1 cellular context compared by ENCODE assay signal in the genomic region with DNA sequence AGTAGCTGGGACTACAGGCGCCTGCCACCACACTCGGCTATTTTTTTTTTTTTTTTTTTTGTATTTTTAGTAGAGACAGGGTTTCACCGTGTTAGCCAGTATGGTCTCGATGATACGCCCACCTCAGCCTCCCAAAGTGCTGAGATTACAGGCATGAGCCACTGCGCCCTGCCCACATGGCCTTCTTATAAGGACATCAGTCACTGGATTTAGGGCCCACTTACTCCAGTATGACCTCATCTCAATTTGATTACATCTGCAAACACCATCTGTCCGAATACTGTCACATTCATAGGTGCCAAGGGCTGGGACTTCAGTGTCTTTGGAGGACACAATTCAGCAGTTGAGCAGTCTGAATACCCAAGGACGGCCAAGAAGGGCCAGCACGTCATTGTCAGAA.
TF ChIP-seq lines count a peak whose summit lies in the region.

No MANE protein-coding gene starts in this region.

TF ChIP-seq in HEK293, 187 proteins besides CTCF, POLR2A, EP300 and RAD21 (continued from another document):
- no peak for TF ChIP-seq ZNF404 (tag by site-specific recombination; IDR thresholded peaks at IDR 0.05)
